In genomic region chr14:24141030-24141880, GRCh38 we compare ENCODE assay signal across 8 cellular contexts. TPM values are rescaled to one million over a fixed set of nuclear protein-coding genes. Genes with fewer than 3 reads are reported as not detected.
A peak's percentile ranks its signal among the peaks of the same experiment; 100 is the strongest.
DNase-seq lines count a peak whose midpoint lies in the region; ATAC-seq, FAIRE-seq and TF ChIP-seq lines count a peak whose summit lies in the region.

Gene EMC9 (minus strand): TSS chr14:24141591. CDS start chr14:24141304, 287 bp downstream.

- H3K9me2 ChIP-seq in Loucy (replicated peaks; ENCODE audit: low read depth, low read length) = no peaks in the 10 kb centered on the region

- peaks cover 7% of the 10 kb centered on the region for H3K36me3 Mint-ChIP-seq in natural killer cell

- peak; percentile 81 for FAIRE-seq in H54 (lab: Jason Lieb, UNC)

- peaks cover 54 to 73% of the 10 kb centered on the region in 2 donors for H3K4me1 Mint-ChIP-seq in natural killer cell

- intact Hi-C loops in natural killer cell (cut with micrococcal nuclease) = loop anchor here (1.0 kb wide), 1 partner anchor 27 kb away; the partner anchor contains the start of genes DCAF11 and NRL

- H4K20me1 ChIP-seq in Loucy (ENCODE audit: insufficient read depth, low read length, poor library complexity, severe bottlenecking) = peaks cover 34% of the 10 kb centered on the region

- no peaks in the 10 kb centered on the region for H3K27me3 ChIP-seq in Loucy (ENCODE audit: insufficient read depth, low read length, poor library complexity, severe bottlenecking)

- TF ChIP-seq CTCF in Loucy (conservative IDR thresholded peaks at IDR 0.05; ENCODE audit: low read length) (peak; percentile 31; the same call in 1 of the 2 replicates), natural killer cell (IDR thresholded peaks at IDR 0.05) (peak; percentile 20)

- H2AFZ ChIP-seq in Loucy (ENCODE audit: low read length) = peak within 1 kb of the TSS; percentile 62

- peaks cover 82% of the 10 kb centered on the region for H3K79me2 ChIP-seq in Loucy (ENCODE audit: insufficient read depth, low read length)

- H3K4me1 ChIP-seq in ES-I3 (ENCODE audit: insufficient read depth, low read length) (no peaks in the 10 kb centered on the region; the same call in 1 of the 2 replicates), Loucy (ENCODE audit: insufficient read depth, low read length, poor library complexity, severe bottlenecking) (peaks cover 53% of the 10 kb centered on the region)

- H3K4me3 Mint-ChIP-seq in natural killer cell = peak within 1 kb of the TSS; percentile 73

- no peaks in the 10 kb centered on the region for H3F3A ChIP-seq in Loucy (ENCODE audit: low read depth)

- TF ChIP-seq POLR2A in H54 (IDR thresholded peaks at IDR 0.05; ENCODE audit: low read depth, low read length) (peak; percentile 69), Raji (IDR thresholded peaks at IDR 0.05; ENCODE audit: insufficient read depth, low read depth, low read length) (peak; percentile 92)

- H3K9me3 ChIP-seq in ES-I3 (ENCODE audit: control insufficient read depth, insufficient read depth, low read length) (no peaks in the 10 kb centered on the region), Loucy (ENCODE audit: insufficient read depth, low read depth, low read length) (no peaks in the 10 kb centered on the region)

- peak within 1 kb of the TSS; percentile 97 for H3K4me3 ChIP-seq in Loucy (ENCODE audit: low read length, poor library complexity, severe bottlenecking)

- H3K9ac ChIP-seq in ES-I3 (ENCODE audit: low read depth, low read length) (peak within 1 kb of the TSS; percentile 89), Loucy (ENCODE audit: low read depth, low read length, poor library complexity, severe bottlenecking) (peak within 1 kb of the TSS; percentile 85)

- peak within 1 kb of the TSS; percentile 93 for H3K4me2 ChIP-seq in Loucy (ENCODE audit: low read depth, low read length, poor library complexity, severe bottlenecking)

- H3K27me3 Mint-ChIP-seq in natural killer cell (ENCODE audit: low read depth in 2 of 2) = no peaks in the 10 kb centered on the region

- DNase-seq in H54 (ENCODE audit: insufficient read length, low spot score) (peak; percentile 88), fibroblast of peridontal ligament (ENCODE audit: extremely low read depth) (peak; percentile 98), natural killer cell (peak; percentile 98)
- DNase-seq in activated T-helper 9 cell treated with anti-CD3 and anti-CD28 coated beads, Interleukin-2, amount 50 U/mL, for 16 hours (ENCODE audit: low read depth) = peak; percentile 99
- DNase-seq in stimulated activated naive CD4-positive, alpha-beta T cell treated with Interleukin-2 at 50 U/mL for 16 hours (lab: John Stamatoyannopoulos, UW) = peak; percentile 100

- H3K9me3 Mint-ChIP-seq in natural killer cell = no peaks in the 10 kb centered on the region

- ATAC-seq in natural killer cell = peak; percentile 89 to 97 (median 91)

- H3K36me3 ChIP-seq in ES-I3 (ENCODE audit: insufficient read depth, low read length) (peaks cover 2% of the 10 kb centered on the region; the same call in 1 of the 2 replicates), Loucy (ENCODE audit: insufficient read depth, low read length) (peaks cover 19% of the 10 kb centered on the region)

- peak within 1 kb of the TSS; percentile 86 to 93 for H3K27ac Mint-ChIP-seq in natural killer cell

RNA-seq across cellular contexts. Expression of gene EMC9, which starts in this region (rescaled TPM):
- total RNA-seq in natural killer cell = 10 to 100 TPM in 2 of 3 donors, 1 to 10 TPM in 1; 9.3 to 12.3 (median 12.0) TPM

Comparison
In these comparisons a context has a peak if more than half of its experiments do, and no peak if none do; other contexts are left out.
1. Peak in every context shown above with its lines: DNase-seq, ATAC-seq and H3K4me3 ChIP-seq.